26 cellular contexts compared by ENCODE assay signal in genomic region chr4:763922-764321, GRCh38. TPM values are rescaled to one million over a fixed set of nuclear protein-coding genes. Genes with fewer than 3 reads are reported as not detected.
DNase-seq lines count a peak whose midpoint lies in the region; ATAC-seq, FAIRE-seq and TF ChIP-seq lines count a peak whose summit lies in the region.
"Had no signal": no experiment of that assay in that cellular context is flagged by ENCODE, and none has a peak within 500 bp of the region (broad histone marks: within the 10 kb centered on the region; RNA-seq: fewer than 3 reads in every experiment).

No MANE protein-coding gene starts in this region.

- peaks cover 17 to 64% of the 10 kb centered on the region in 2 experiments for H3K36me3 ChIP-seq in HepG2 (replicated peaks in 1 of 2; ENCODE audit: control insufficient read depth in 1 of 2, insufficient read depth in 2 of 2, low read length in 2 of 2)

- no peak overlapping the region for H2AFZ ChIP-seq in HepG2 (ENCODE audit: low read length)

- TF ChIP-seq EP300 in HepG2 (IDR thresholded peaks at IDR 0.05; ENCODE audit: low read depth in 2 of 2, low read length in 2 of 2) (no peak), HepG2 (CRISPR knock-in tag; IDR thresholded peaks at IDR 0.05; ENCODE audit: borderline replicate concordance) (no peak)

- BruUV-seq in HepG2 (replicated peaks; lab: Mats Ljungman, UMichigan) = no TSS peak

- TF ChIP-seq POLR2A in HepG2 (IDR thresholded peaks at IDR 0.05; ENCODE audit: insufficient read depth in 1 of 2, low read depth in 2 of 2, low read length in 2 of 2) = no peak; a peak in 1 of 4 replicates

- POLR2A ChIA-PET in T-cell (lab: Charles Lee) (no interaction called here), HepG2 (lab: Yijun Ruan, JAX) (no interaction called here)

- no peaks in the 10 kb centered on the region for H3K79me2 ChIP-seq in HepG2 (ENCODE audit: insufficient read depth, low read length)

- 97% methylated on average over 8 of the region's 11 CpGs for WGBS in HepG2 (ENCODE audit: low lambda C conversion rate)

- TF ChIP-seq RAD21 in HepG2 (CRISPR knock-in tag; IDR thresholded peaks at IDR 0.05) = no peak

- no peaks in the 10 kb centered on the region for H3K27me3 Mint-ChIP-seq in T-cell
- H3K27me3 Mint-ChIP-seq: activated CD4-positive, alpha-beta T cell treated with anti-CD3 and anti-CD28 coated beads, Interleukin-2, amount 10 ng/mL, durations not matched to agents 24 days and 14 days had no signal

- H3K4me2 ChIP-seq in HepG2 (ENCODE audit: low read depth, low read length) = no peak overlapping the region

- DNase-seq in activated gamma-delta T cell treated with Interleukin-2 at 50 U/mL for 16 hours (peak; percentile 21), activated gamma-delta T cell (lab: John Stamatoyannopoulos, UW) (no peak), T-cell (no peak), HepG2 (ENCODE audit: low spot score) (no peak), DMS79 treated with DMSO at 0.1 percent for 48 hours (lab: John Stamatoyannopoulos, UW) (no peak), head of caudate nucleus (no peak)
- peak; percentile 43 for DNase-seq in stimulated activated CD8-positive, alpha-beta memory T cell treated with anti-CD3 and anti-CD28 coated beads, Interleukin-4, amount 100 ng/mL, for 48 hours
- DNase-seq: activated CD4-positive, alpha-beta T cell treated with anti-CD3 and anti-CD28 coated beads, Interleukin-2, amount 10 ng/mL, durations not matched to agents 24 days and 14 days; activated CD8-positive, alpha-beta memory T cell treated with anti-CD3 and anti-CD28 coated beads, Interleukin-2, amount 50 U/mL, for 48 hours; activated naive CD4-positive, alpha-beta T cell; amniotic stem cell; gastrocnemius medialis; KBM-7; kidney glomerular epithelial cell; midbrain; NCI-H187; NCI-H748 treated with DMSO at 0.1 percent for 48 hours; SHP77 treated with DMSO at 0.1 percent for 48 hours; stimulated activated CD4-positive, alpha-beta T cell treated with anti-CD3 and anti-CD28 coated beads, Interleukin-4, amount 100 ng/mL, for 4 hours; substantia nigra; T-helper 1 cell had no signal

- H3K4me3 Mint-ChIP-seq in T-cell = no peak overlapping the region
- H3K4me3 Mint-ChIP-seq: activated CD4-positive, alpha-beta T cell treated with anti-CD3 and anti-CD28 coated beads, Interleukin-2, amount 10 ng/mL, durations not matched to agents 24 days and 14 days had no signal

- no peak overlapping the region for H3K9ac ChIP-seq in HepG2 (ENCODE audit: insufficient read depth, low read depth, low read length)

- TF ChIP-seq CTCF in HepG2 (CRISPR knock-in tag; IDR thresholded peaks at IDR 0.05) = no peak

- H3K36me3 Mint-ChIP-seq in T-cell = peaks cover 52% of the 10 kb centered on the region

- H3K9me3 ChIP-seq in HepG2 (ENCODE audit: low read length) = no peaks in the 10 kb centered on the region
- H3K9me3 ChIP-seq: gastrocnemius medialis, vagina had no signal

- H3K27ac ChIP-seq in HepG2 (ENCODE audit: extremely low read length, insufficient read depth, low read length) = no peak overlapping the region
- H3K27ac ChIP-seq: gastrocnemius medialis, vagina had no signal

- peak in 3 of 4 experiments; percentile 21 to 41 (median 31) for ATAC-seq in T-cell (replicated peaks in 1 of 4)
- peak; percentile 6 for ATAC-seq in HepG2
- no peak for ATAC-seq in GM21723 (IDR thresholded peaks at IDR 0.05; ENCODE audit: unreplicated experiment)
- ATAC-seq: esophagus mucosa, gastrocnemius medialis had no signal

- in situ Hi-C loops in HepG2 (cut with HindIII; ENCODE audit: extremely low pct_ligation_motif_present, low pct_unique_long_range_greater_than_20kb) = no loop called here

- peaks cover 17% of the 10 kb centered on the region for H4K20me1 ChIP-seq in HepG2 (ENCODE audit: insufficient read depth, low read length)

- no peaks in the 10 kb centered on the region for H3K9me3 Mint-ChIP-seq in T-cell
- H3K9me3 Mint-ChIP-seq: activated CD4-positive, alpha-beta T cell treated with anti-CD3 and anti-CD28 coated beads, Interleukin-2, amount 10 ng/mL, durations not matched to agents 24 days and 14 days had no signal

- no peak for FAIRE-seq in HepG2 (lab: Jason Lieb, UNC)
- FAIRE-seq: GM19239, H1 had no signal

- peak overlapping the region in 1 of 2 donors; percentile 23 for H3K27ac Mint-ChIP-seq in T-cell
- H3K27ac Mint-ChIP-seq: activated CD4-positive, alpha-beta T cell treated with anti-CD3 and anti-CD28 coated beads, Interleukin-2, amount 10 ng/mL, durations not matched to agents 24 days and 14 days had no signal

- intact Hi-C loops in HepG2 (cut with micrococcal nuclease; ENCODE audit: unreplicated experiment) (no loop called here), head of caudate nucleus (cut with DNase I) (no loop called here)

- H3K4me3 ChIP-seq in HepG2 (replicated peaks in 1 of 3; ENCODE audit: insufficient read depth in 1 of 3, low read depth in 2 of 3, low read length in 3 of 3) = no peak overlapping the region
- H3K4me3 ChIP-seq: gastrocnemius medialis, vagina had no signal

- no peaks in the 10 kb centered on the region for H3K27me3 ChIP-seq in HepG2 (ENCODE audit: control insufficient read depth in 1 of 2, insufficient read depth in 2 of 2, low read length in 2 of 2)
- H3K27me3 ChIP-seq: gastrocnemius medialis, vagina had no signal

- CTCF ChIA-PET in T-cell (lab: Charles Lee) = no interaction called here
- CTCF ChIA-PET in HepG2 (lab: Yijun Ruan, JAX; ENCODE audit: low intra/inter-chr PET ratio, low total read pairs) = no interaction called here

- H3K4me1 Mint-ChIP-seq in T-cell = peaks cover 10 to 38% (median 36%) of the 10 kb centered on the region in 3 donors

- peaks cover 10% of the 10 kb centered on the region for H3K4me1 ChIP-seq in HepG2 (ENCODE audit: insufficient read depth, low read length)
- H3K4me1 ChIP-seq: gastrocnemius medialis had no signal

TF ChIP-seq in HepG2, 621 proteins besides CTCF, POLR2A, EP300 and RAD21 (continues in another document):
- TF ChIP-seq NONO (IDR thresholded peaks at IDR 0.05) (no peak), NONO (CRISPR knock-in tag; conservative IDR thresholded peaks at IDR 0.05) (0 out of 2 replicates have a peak, but pooled peaks have one; percentile 3), ZNF326 (CRISPR knock-in tag; IDR thresholded peaks at IDR 0.05; ENCODE audit: borderline replicate concordance) (peak; percentile 34; the same call in 1 of the 2 replicates), MLXIP (CRISPR knock-in tag; IDR thresholded peaks at IDR 0.05; ENCODE audit: borderline replicate concordance) (no peak), AGO1 (IDR thresholded peaks at IDR 0.05; ENCODE audit: low read depth, low read length, poor library complexity, severe bottlenecking) (peak; percentile 94), RBM22 (optimal IDR thresholded peaks at IDR 0.05; ENCODE audit: low read length) (peak; percentile 2), AGO2 (optimal IDR thresholded peaks at IDR 0.05; ENCODE audit: low read depth, low read length) (peak; percentile 93)

RNA-seq across cellular contexts. Expression of gene PCGF3, which starts 58.3 kb away (rescaled TPM):
- total RNA-seq in T-cell (10 to 100 TPM; 47.0 to 76.9 (median 51.1) TPM), HepG2 (2016; rRNA removed; fragmentation: Illumina TruSeq; extraction: Trizol) (24.2 and 28.6 TPM in 2 replicates)
- 16.2 and 16.7 TPM in 2 replicates for total RNA-seq in HepG2 (2016; cell fraction: cytosol; rRNA removed; fragmentation: Illumina TruSeq; extraction: Trizol; ENCODE audit: low read depth)
- total RNA-seq in HepG2 (2016; cell fraction: insoluble cytoplasmic fraction; rRNA removed; fragmentation: Illumina TruSeq; extraction: Trizol) = 22.5 and 27.7 TPM in 2 replicates
- total RNA-seq in HepG2 (2016; cell fraction: membrane; rRNA removed; fragmentation: Illumina TruSeq; extraction: Trizol) = 36.9 and 38.9 TPM in 2 replicates
- 40.6 and 42.6 TPM in 2 replicates for total RNA-seq in HepG2 (2016; cell fraction: nucleus; rRNA removed; fragmentation: Illumina TruSeq; extraction: Trizol)
- polyA plus RNA-seq in HepG2 (2011; rRNA removed) = 66.2 and 80.8 TPM in 2 replicates
- 32.3 and 37.9 TPM in 2 replicates for polyA plus RNA-seq in HepG2 (2011; cell fraction: cytosol; rRNA removed)
- polyA plus RNA-seq in HepG2 (2011; cell fraction: nucleus; rRNA removed) = 406 and 428 TPM in 2 replicates
- polyA plus RNA-seq in HepG2 (2012) = 37.8 and 47.7 TPM in 2 replicates
- polyA plus RNA-seq in HepG2 (2016; cell fraction: cytosol; fragmentation: Illumina TruSeq; extraction: Trizol; ENCODE audit: low read depth) = 13.4 and 15.5 TPM in 2 replicates
- polyA plus RNA-seq in HepG2 (2016; cell fraction: insoluble cytoplasmic fraction; fragmentation: Illumina TruSeq; extraction: Trizol; ENCODE audit: low read depth) = 20.0 and 26.4 TPM in 2 replicates
- polyA plus RNA-seq in HepG2 (2016; cell fraction: membrane; fragmentation: Illumina TruSeq; extraction: Trizol; ENCODE audit: low read depth) = 26.7 and 30.4 TPM in 2 replicates
- polyA plus RNA-seq in HepG2 (2016; cell fraction: nucleus; fragmentation: Illumina TruSeq; extraction: Trizol; ENCODE audit: insufficient read depth, low read depth) = 92.0 and 96.8 TPM in 2 replicates
- polyA minus RNA-seq in HepG2 (2011; rRNA and poly(A)+ RNA removed; ENCODE audit: low replicate concordance) = 38.9 and 82.6 TPM in 2 replicates
- 18.1 and 23.5 TPM in 2 replicates for polyA minus RNA-seq in HepG2 (2011; cell fraction: cytosol; rRNA and poly(A)+ RNA removed)
- 119 and 121 TPM in 2 replicates for polyA minus RNA-seq in HepG2 (2011; cell fraction: nucleus; rRNA and poly(A)+ RNA removed)

Comparison
In these comparisons a context has a peak if more than half of its experiments do, and no peak if none do; other contexts are left out.
1. DNase-seq: peak in activated gamma-delta T cell treated with Interleukin-2 at 50 U/mL for 16 hours (single experiment) and stimulated activated CD8-positive, alpha-beta memory T cell treated with anti-CD3 and anti-CD28 coated beads, Interleukin-4, amount 100 ng/mL, for 48 hours (single experiment); none in activated gamma-delta T cell (single experiment), T-cell (0 of 34), HepG2 (single experiment), DMS79 treated with DMSO at 0.1 percent for 48 hours (single experiment) and head of caudate nucleus (0 of 42).